ENCODE assay signal across 9 cellular contexts in the genomic region with DNA sequence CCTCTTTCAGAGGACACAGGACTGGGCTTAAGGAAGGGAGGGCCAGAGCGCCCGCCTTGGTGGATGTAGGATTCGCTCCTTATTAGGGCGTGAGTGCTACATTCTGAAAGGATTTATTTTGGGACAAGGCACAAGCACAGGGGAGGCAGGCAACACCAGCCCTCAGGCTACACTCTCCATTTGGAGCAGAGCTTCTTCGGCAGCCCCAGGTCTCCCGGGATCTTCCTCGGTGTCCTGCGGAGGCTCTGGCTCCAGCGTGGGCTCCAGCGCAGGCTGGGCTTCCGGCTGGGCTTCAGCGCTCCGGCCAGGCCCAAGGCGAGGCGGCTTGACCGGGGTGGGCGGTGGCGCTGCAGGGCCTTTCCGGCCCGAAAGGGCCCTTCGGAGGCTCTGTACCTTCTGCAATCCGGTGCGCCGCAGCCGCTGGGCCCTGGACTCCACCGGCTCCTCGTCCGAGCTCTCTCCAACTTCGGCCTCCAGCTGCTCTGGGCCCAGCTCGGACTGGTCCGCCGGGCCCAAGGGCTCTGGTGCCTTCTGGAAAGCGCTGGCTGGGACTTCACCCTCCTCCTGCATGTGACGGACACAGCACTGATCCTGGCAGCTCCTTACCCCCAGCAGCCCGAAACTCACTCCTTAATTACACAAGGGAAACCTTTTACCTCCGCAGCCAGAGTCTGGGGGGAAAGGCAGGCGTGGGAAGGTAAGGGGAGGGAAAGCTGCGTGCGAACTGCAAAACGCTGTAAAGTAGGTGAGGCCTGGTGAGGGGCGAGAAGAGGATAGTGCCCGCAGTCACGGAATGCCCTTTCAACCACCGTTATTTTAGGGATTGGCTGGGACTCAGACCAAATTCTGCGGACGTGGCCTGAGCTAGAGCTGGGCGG. TPM values are rescaled to one million over a fixed set of nuclear protein-coding genes. Genes with fewer than 3 reads are reported as not detected.
DNase-seq lines count a peak whose midpoint lies in the region; ATAC-seq and TF ChIP-seq lines count a peak whose summit lies in the region.
"Had no signal": no experiment of that assay in that cellular context is flagged by ENCODE, and none has a peak within 500 bp of the region (broad histone marks: within the 10 kb centered on the region; RNA-seq: fewer than 3 reads in every experiment).

No MANE protein-coding gene starts in this region.

- no peaks in the 10 kb centered on the region for H3K9me3 Mint-ChIP-seq in activated naive CD8-positive, alpha-beta T cell (ENCODE audit: low read depth)

- 20 to 43% methylated on average over 47 of the region's 47 CpGs for WGBS in sigmoid colon, 2 donors

- TF ChIP-seq CTCF in GM13976 (IDR thresholded peaks at IDR 0.05; ENCODE audit: borderline replicate concordance, control extremely low read depth, extremely low read depth, insufficient read depth, missing control alignments) (no peak), sigmoid colon (IDR thresholded peaks at IDR 0.05) (no peak)

- no peaks in the 10 kb centered on the region for H3K36me3 ChIP-seq in sigmoid colon

- H3K27me3 Mint-ChIP-seq in activated naive CD8-positive, alpha-beta T cell, result peaks cover 25% of the 10 kb centered on the region

- peak overlapping the region; percentile 95 to 99 (median 99) for H3K27ac ChIP-seq in sigmoid colon

- no peaks in the 10 kb centered on the region for H3K9me3 ChIP-seq in sigmoid colon

- TF ChIP-seq EP300 in sigmoid colon (IDR thresholded peaks at IDR 0.05), result no peak

- peaks cover 28% of the 10 kb centered on the region for H3K4me1 Mint-ChIP-seq in activated naive CD8-positive, alpha-beta T cell (ENCODE audit: low read depth)

- no peak for ATAC-seq in GM21515 (IDR thresholded peaks at IDR 0.05; ENCODE audit: unreplicated experiment)

- TF ChIP-seq POLR2A in sigmoid colon (IDR thresholded peaks at IDR 0.05), result peak; percentile 50 to 53

- H3K4me3 ChIP-seq in sigmoid colon, result peak overlapping the region; percentile 33 to 84 (median 72)

- intact Hi-C loops in cardiac septum (cut with DNase I), result loop anchor here (1.0 to 5.0 kb wide), 4 partner anchors 43 to 297 kb away; a partner anchor contains a TSS
- intact Hi-C loops in sigmoid colon (cut with DNase I), result loop anchor here (2.0 to 5.0 kb wide), 2 partner anchors 84 to 297 kb away; a partner anchor contains a TSS

- DNase-seq in GM13976 (ENCODE audit: low spot score) (peak; percentile 24), cardiac septum (ENCODE audit: low spot score) (peak; percentile 79), sigmoid colon (peak; percentile 84), NCI-H187 treated with DMSO at 0.1 percent for 48 hours (lab: John Stamatoyannopoulos, UW) (no peak), NCI-H1694 treated with DMSO at 0.1 percent for 48 hours (lab: John Stamatoyannopoulos, UW) (no peak), NCI-H2196 (lab: John Stamatoyannopoulos, UW; ENCODE audit: unreplicated experiment) (no peak)

- no peaks in the 10 kb centered on the region for H3K27me3 ChIP-seq in sigmoid colon

- peaks cover 0 to 52% (median 45%) of the 10 kb centered on the region in 4 donors for H3K4me1 ChIP-seq in sigmoid colon

- no peaks in the 10 kb centered on the region for H3K36me3 Mint-ChIP-seq in activated naive CD8-positive, alpha-beta T cell

- H3K4me3 Mint-ChIP-seq in activated naive CD8-positive, alpha-beta T cell, result peak overlapping the region; percentile 74

- peak overlapping the region; percentile 51 for H3K27ac Mint-ChIP-seq in activated naive CD8-positive, alpha-beta T cell

- in situ Hi-C loops in GM13976 (cut with MboI; ENCODE audit: low sequenced_read_pairs, unreplicated experiment), result loop anchor here (25.0 kb wide), 1 partner anchor 307 kb away; a partner anchor contains a TSS

RNA-seq across cellular contexts. Expression of a gene that starts 1.1 kb away (rescaled TPM):
- 77.6 TPM for total RNA-seq in cardiac septum
- 100 to 1,000 TPM; 113 to 294 (median 188) TPM for total RNA-seq in sigmoid colon
- 10 to 100 TPM in 2 of 3 donors, 1 to 10 TPM in 1; 6.9 to 25.6 (median 24.0) TPM for polyA plus RNA-seq in sigmoid colon
- total RNA-seq: HT1080 had no signal

RNA-seq across cellular contexts. Expression of a gene that starts 59.6 kb away (rescaled TPM):
- total RNA-seq in cardiac septum (not detected), sigmoid colon (under 1 TPM in 2 of 4 donors, not detected in 2; 0.41 to 0.99 TPM)
- polyA plus RNA-seq in sigmoid colon, result not detected
- total RNA-seq: HT1080 had no signal

Comparison
In these comparisons a context has a peak if more than half of its experiments do, and no peak if none do; other contexts are left out.
1. DNase-seq: peak in GM13976 (single experiment), cardiac septum (single experiment) and sigmoid colon (single experiment); none in NCI-H187 treated with DMSO at 0.1 percent for 48 hours (single experiment), NCI-H1694 treated with DMSO at 0.1 percent for 48 hours (single experiment) and NCI-H2196 (single experiment).